Comparison of ENCODE assay signal across 1 cellular context in genomic region chr2:47283687-47284086, GRCh38.
TF ChIP-seq lines count a peak whose summit lies in the region.

No MANE protein-coding gene starts in this region.

TF ChIP-seq in SK-N-SH, 30 proteins besides CTCF, POLR2A, EP300 and RAD21 (continued from another document):
- no peak for TF ChIP-seq ZBTB33 (IDR thresholded peaks at IDR 0.05; ENCODE audit: borderline replicate concordance, low read depth)
- no peak for TF ChIP-seq TEAD4 (IDR thresholded peaks at IDR 0.05; ENCODE audit: borderline replicate concordance, insufficient read depth)
- TF ChIP-seq RCOR1 (IDR thresholded peaks at IDR 0.05; ENCODE audit: low read length), result no peak; the same call in 1 of the 2 replicates
- TF ChIP-seq PBX3 (IDR thresholded peaks at IDR 0.05), result no peak
- TF ChIP-seq CHD2 (IDR thresholded peaks at IDR 0.05; ENCODE audit: low read length, partially characterized antibody), result peak; percentile 15
- TF ChIP-seq RFX5 (IDR thresholded peaks at IDR 0.05; ENCODE audit: low read length), result peak; percentile 28; the same call in 1 of the 2 replicates
- TF ChIP-seq ELF1 (IDR thresholded peaks at IDR 0.05), result no peak
- TF ChIP-seq MAX (IDR thresholded peaks at IDR 0.05; ENCODE audit: low read depth), result no peak
- no peak for TF ChIP-seq NRF1 (IDR thresholded peaks at IDR 0.05; ENCODE audit: low read depth, low read length)
- no peak for TF ChIP-seq JUND (IDR thresholded peaks at IDR 0.05)
- TF ChIP-seq FOXM1 (IDR thresholded peaks at IDR 0.05; ENCODE audit: low read depth), result no peak
- no peak for TF ChIP-seq POLR2AphosphoS5 (IDR thresholded peaks at IDR 0.05; ENCODE audit: low read depth, low read length)
- TF ChIP-seq SMC3 (IDR thresholded peaks at IDR 0.05; ENCODE audit: low read depth, low read length), result no peak
- TF ChIP-seq NFIC (IDR thresholded peaks at IDR 0.05; ENCODE audit: borderline replicate concordance), result no peak
